ENCODE assay signal across 21 cellular contexts in the genomic region with DNA sequence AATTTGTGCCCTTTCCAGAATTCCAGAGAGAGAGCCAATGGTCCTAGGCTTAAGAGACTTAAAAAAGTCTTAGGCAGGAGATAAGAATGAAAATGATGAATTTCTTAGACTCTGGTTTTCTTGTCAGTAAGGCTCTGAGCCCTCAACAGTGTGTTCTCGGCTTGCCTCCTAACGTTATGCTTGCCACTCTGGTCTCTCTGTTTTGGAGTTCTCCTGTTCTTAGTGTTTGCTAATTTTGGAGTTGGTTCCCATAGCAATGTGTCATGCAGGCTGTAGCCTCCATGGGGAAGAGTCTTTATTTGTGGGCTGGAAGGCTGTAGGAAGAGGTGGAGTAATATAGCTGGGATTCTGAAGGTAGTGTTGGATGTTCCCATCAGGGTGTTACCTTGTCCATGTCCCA. TPM values are rescaled to one million over a fixed set of nuclear protein-coding genes. Genes with fewer than 3 reads are reported as not detected.
DNase-seq lines count a peak whose midpoint lies in the region; ATAC-seq and TF ChIP-seq lines count a peak whose summit lies in the region.
"Had no signal": no experiment of that assay in that cellular context is flagged by ENCODE, and none has a peak within 500 bp of the region (broad histone marks: within the 10 kb centered on the region; RNA-seq: fewer than 3 reads in every experiment).

No MANE protein-coding gene starts in this region.

- no peaks in the 10 kb centered on the region for H3K36me3 Mint-ChIP-seq in Caco-2 (ENCODE audit: insufficient read depth, unreplicated experiment)

- H3K27me3 ChIP-seq in Caco-2 (replicated peaks; ENCODE audit: control insufficient read depth, insufficient read depth, low read length) (no peaks in the 10 kb centered on the region; the same call in 1 of the 2 replicates), RWPE2 (ENCODE audit: insufficient read depth, poor library complexity, severe bottlenecking) (no peaks in the 10 kb centered on the region)
- H3K27me3 ChIP-seq: BE2C had no signal

- no peaks in the 10 kb centered on the region for H3K36me3 ChIP-seq in Caco-2 (ENCODE audit: control insufficient read depth, insufficient read depth, low read length)
- H3K36me3 ChIP-seq in RWPE2 (ENCODE audit: low read depth) = no peaks in the 10 kb centered on the region
- H3K36me3 ChIP-seq: BE2C had no signal

- H3K4me3 ChIP-seq in Caco-2 (ENCODE audit: low read depth, low read length) (no peak overlapping the region), RWPE2 (ENCODE audit: severe bottlenecking) (no peak overlapping the region)

- H3K9me3 ChIP-seq in Caco-2 = no peaks in the 10 kb centered on the region
- H3K9me3 ChIP-seq in RWPE2 (ENCODE audit: severe bottlenecking) = no peaks in the 10 kb centered on the region
- H3K9me3 ChIP-seq: BE2C had no signal

- TF ChIP-seq CTCF in Caco-2 (IDR thresholded peaks at IDR 0.05; ENCODE audit: insufficient read depth in 1 of 2, low read depth in 1 of 2, low read length in 1 of 2, severe bottlenecking in 1 of 2, unreplicated experiment in 1 of 2) (no peak), RWPE2 (IDR thresholded peaks at IDR 0.05; ENCODE audit: poor library complexity, severe bottlenecking) (no peak)

- BruUV-seq in Caco-2 (replicated peaks; lab: Mats Ljungman, UMichigan) = no TSS peak

- H3K4me3 Mint-ChIP-seq in Caco-2 (ENCODE audit: unreplicated experiment) = no peak overlapping the region
- H3K4me3 Mint-ChIP-seq: CD4-positive, CD25-positive, alpha-beta regulatory T cell had no signal

- in situ Hi-C loops in ACHN (cut with HindIII; ENCODE audit: low pct_ligation_motif_present, low pct_unique_long_range_greater_than_20kb, low sequenced_read_pairs) = no loop called here

- H3K27me3 Mint-ChIP-seq in Caco-2 (ENCODE audit: insufficient read depth, unreplicated experiment) = no peaks in the 10 kb centered on the region
- H3K27me3 Mint-ChIP-seq: CD4-positive, CD25-positive, alpha-beta regulatory T cell had no signal

- CTCF ChIA-PET in Caco-2 (lab: Charles Lee) = no interaction called here

- no peak for ATAC-seq in RWPE2 (ENCODE audit: low read depth)
- ATAC-seq: HepG2, PC-3, SK-N-SH treated with all-trans-retinoic acid at 6 μM for 48 hours had no signal

- H3K27ac ChIP-seq in RWPE2 (ENCODE audit: poor library complexity, severe bottlenecking) = peak overlapping the region; percentile 97
- H3K27ac ChIP-seq: KMS-11 had no signal

- H3K4me1 Mint-ChIP-seq in Caco-2 (ENCODE audit: low read depth, unreplicated experiment) = peaks cover 26% of the 10 kb centered on the region
- H3K4me1 Mint-ChIP-seq: CD4-positive, CD25-positive, alpha-beta regulatory T cell had no signal

- H3K9me3 Mint-ChIP-seq in Caco-2 (ENCODE audit: unreplicated experiment) = no peaks in the 10 kb centered on the region
- H3K9me3 Mint-ChIP-seq: CD4-positive, CD25-positive, alpha-beta regulatory T cell had no signal

- intact Hi-C loops in Caco-2 (cut with micrococcal nuclease; ENCODE audit: unreplicated experiment) = loop anchor here (1.0 kb wide), 1 partner anchor 122 kb away; a partner anchor contains a TSS

- DNase-seq in Caco-2 = no peak
- no peak for DNase-seq in RWPE2 (ENCODE audit: low spot score)
- DNase-seq in inferior parietal cortex (ENCODE audit: extremely low spot score) = peak; percentile 40
- DNase-seq in stromal cell of bone marrow (ENCODE audit: low read depth) = peak; percentile 6
- no peak for DNase-seq in amniotic stem cell (lab: John Stamatoyannopoulos, UW)
- no peak for DNase-seq in kidney glomerular epithelial cell (lab: John Stamatoyannopoulos, UW)
- DNase-seq in ACHN = no peak
- DNase-seq: BE2C; CD4-positive, CD25-positive, alpha-beta regulatory T cell; COR-L47; DMS153; NCI-H1417 treated with DMSO at 0.1 percent for 48 hours; NCI-H187 treated with DMSO at 0.1 percent for 48 hours; NCI-H2227 treated with DMSO at 0.1 percent for 48 hours; NCI-H524 treated with DMSO at 0.1 percent for 48 hours; PC-3; RPMI8226; SIG-M5 had no signal

- peak overlapping the region; percentile 65 for H3K27ac Mint-ChIP-seq in Caco-2 (ENCODE audit: unreplicated experiment)
- H3K27ac Mint-ChIP-seq: CD4-positive, CD25-positive, alpha-beta regulatory T cell had no signal

- POLR2A ChIA-PET in Caco-2 (lab: Charles Lee) = no interaction called here

- peaks cover 48% of the 10 kb centered on the region for H3K4me1 ChIP-seq in Caco-2
- H3K4me1 ChIP-seq in RWPE2 (ENCODE audit: insufficient read depth, poor library complexity, severe bottlenecking) = peaks cover 38% of the 10 kb centered on the region
- H3K4me1 ChIP-seq: BE2C had no signal

RNA-seq across cellular contexts. Expression of a gene that starts 19.9 kb away (rescaled TPM):
- 2.8 and 3.3 TPM in 2 replicates for total RNA-seq in Caco-2 (2022)

Comparison
In these comparisons a context has a peak if more than half of its experiments do, and no peak if none do; other contexts are left out.
1. DNase-seq: peak in inferior parietal cortex (single experiment) and stromal cell of bone marrow (single experiment); none in Caco-2 (0 of 2), RWPE2 (single experiment), amniotic stem cell (single experiment), kidney glomerular epithelial cell (single experiment) and ACHN (single experiment).